In genomic region chr7:70614237-70614984, GRCh38 we compare ENCODE assay signal across 8 cellular contexts.
A peak's percentile ranks its signal among the peaks of the same experiment; 100 is the strongest.
DNase-seq lines count a peak whose midpoint lies in the region; ATAC-seq, FAIRE-seq and TF ChIP-seq lines count a peak whose summit lies in the region.

No MANE protein-coding gene starts in this region.

- H3K4me3 Mint-ChIP-seq in brain: peak overlapping the region; percentile 26 to 79 (median 77)
- H3K4me3 Mint-ChIP-seq in activated T-helper 17 cell treated with anti-CD3 and anti-CD28 coated beads, Interleukin-2, amount 50 U/mL, for 72 hours: no peak overlapping the region

- no peak for FAIRE-seq in urothelium cell line (lab: Jason Lieb, UNC)

- no peak overlapping the region for H3K27ac ChIP-seq in transverse colon

- no peak overlapping the region for H3K4me3 ChIP-seq in transverse colon

- TF ChIP-seq POLR2A in transverse colon (IDR thresholded peaks at IDR 0.05): no peak

- H3K27me3 ChIP-seq in transverse colon: no peaks in the 10 kb centered on the region

- peak; percentile 61 for ATAC-seq in left colon
- ATAC-seq in activated T-helper 17 cell treated with anti-CD3 and anti-CD28 coated beads, Interleukin-2, amount 50 U/mL, for 72 hours (replicated peaks): no peak

- in situ Hi-C loops in transverse colon (cut with MboI; ENCODE audit: low pct_ligation_motif_present in 1 of 4, low pct_unique_long_range_greater_than_20kb in 1 of 4, low sequenced_read_pairs in 3 of 4): no loop called here

- TF ChIP-seq CTCF in brain (conservative IDR thresholded peaks at IDR 0.05): no peak
- TF ChIP-seq CTCF in transverse colon (IDR thresholded peaks at IDR 0.05): no peak

- WGBS in transverse colon (ENCODE audit: low coverage in 1 of 2), 2 donors: 25 to 48% methylated on average over 3 to 12 of the region's 12 CpGs

- peak; percentile 74 for DNase-seq in ELF-1 (ENCODE audit: low read depth, low spot score)
- DNase-seq in NCI-H1694 treated with DMSO at 0.1 percent for 48 hours (lab: John Stamatoyannopoulos, UW): peak; percentile 96
- peak; percentile 40 to 56 for DNase-seq in left colon
- peak; percentile 29 for DNase-seq in transverse colon
- no peak for DNase-seq in COLO829 (ENCODE audit: low spot score)
- DNase-seq in urothelium cell line (ENCODE audit: low spot score): no peak

- H3K9me3 Mint-ChIP-seq in brain: peaks cover 0 to 3% (median 0%) of the 10 kb centered on the region in 5 experiments
- peaks cover 5% of the 10 kb centered on the region for H3K9me3 Mint-ChIP-seq in activated T-helper 17 cell treated with anti-CD3 and anti-CD28 coated beads, Interleukin-2, amount 50 U/mL, for 72 hours

- no peaks in the 10 kb centered on the region for H3K36me3 ChIP-seq in transverse colon

- peaks cover 15% of the 10 kb centered on the region for H3K27me3 Mint-ChIP-seq in brain
- H3K27me3 Mint-ChIP-seq in activated T-helper 17 cell treated with anti-CD3 and anti-CD28 coated beads, Interleukin-2, amount 50 U/mL, for 72 hours: no peaks in the 10 kb centered on the region

- peaks cover 91% of the 10 kb centered on the region for H3K4me1 Mint-ChIP-seq in brain
- no peaks in the 10 kb centered on the region for H3K4me1 Mint-ChIP-seq in activated T-helper 17 cell treated with anti-CD3 and anti-CD28 coated beads, Interleukin-2, amount 50 U/mL, for 72 hours

- H3K36me3 Mint-ChIP-seq in brain: peaks cover 18% of the 10 kb centered on the region
- H3K36me3 Mint-ChIP-seq in activated T-helper 17 cell treated with anti-CD3 and anti-CD28 coated beads, Interleukin-2, amount 50 U/mL, for 72 hours (ENCODE audit: low read depth): no peaks in the 10 kb centered on the region

- H3K4me1 ChIP-seq in transverse colon: peaks cover 0 to 16% (median 0%) of the 10 kb centered on the region in 4 donors

- intact Hi-C loops in left colon (cut with DNase I, micrococcal nuclease) (no loop called here), transverse colon (cut with DNase I; ENCODE audit: low total_unique reads) (no loop called here)

- no peak for TF ChIP-seq EP300 in transverse colon (IDR thresholded peaks at IDR 0.05; ENCODE audit: low read depth)

- H3K27ac Mint-ChIP-seq in brain: peak overlapping the region; percentile 35 to 98 (median 76)
- no peak overlapping the region for H3K27ac Mint-ChIP-seq in activated T-helper 17 cell treated with anti-CD3 and anti-CD28 coated beads, Interleukin-2, amount 50 U/mL, for 72 hours

- H3K9me3 ChIP-seq in transverse colon: no peaks in the 10 kb centered on the region

Comparison
In these comparisons a context has a peak if more than half of its experiments do, and no peak if none do; other contexts are left out.
1. DNase-seq: peak in ELF-1 (single experiment), NCI-H1694 treated with DMSO at 0.1 percent for 48 hours (single experiment), left colon (2 of 2) and transverse colon (single experiment); none in COLO829 (single experiment) and urothelium cell line (single experiment).